10 cellular contexts compared by ENCODE assay signal in the genomic region with DNA sequence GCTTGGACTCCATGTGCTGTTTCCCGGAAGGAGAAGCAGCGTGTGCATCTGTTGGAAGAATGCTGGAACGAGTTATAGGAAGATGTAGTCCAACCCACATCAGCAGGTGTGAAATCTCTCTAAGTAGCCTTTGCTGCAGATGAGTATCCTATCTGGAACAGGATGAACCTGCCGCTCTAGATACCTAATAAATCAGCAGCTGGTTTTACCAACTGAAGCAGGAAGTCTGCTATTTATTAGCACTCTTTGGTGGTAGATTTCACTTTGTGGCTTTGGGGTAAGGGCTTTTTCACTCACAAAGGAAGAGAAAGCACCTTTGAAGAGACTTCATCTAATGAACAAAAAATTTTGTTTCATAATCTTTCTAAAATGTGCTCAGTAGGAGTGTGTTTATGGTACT.
DNase-seq lines count a peak whose midpoint lies in the region; ATAC-seq and TF ChIP-seq lines count a peak whose summit lies in the region.
"Had no signal": no experiment of that assay in that cellular context is flagged by ENCODE, and none has a peak within 500 bp of the region (broad histone marks: within the 10 kb centered on the region; RNA-seq: fewer than 3 reads in every experiment).

No MANE protein-coding gene starts in this region.

- H3K4me1 ChIP-seq in gastrocnemius medialis: peaks cover 18 to 45% of the 10 kb centered on the region in 2 donors

- no peak overlapping the region for H3K4me3 ChIP-seq in gastrocnemius medialis
- H3K4me3 ChIP-seq: heart left ventricle, skin epidermis had no signal

- H3K36me3 ChIP-seq in gastrocnemius medialis: no peaks in the 10 kb centered on the region

- H3K27ac ChIP-seq in gastrocnemius medialis: peak overlapping the region in 2 of 4 donors; percentile 27 to 49

- peak; percentile 88 for ATAC-seq in HG02642 (IDR thresholded peaks at IDR 0.05; ENCODE audit: poor library complexity, unreplicated experiment)
- ATAC-seq in gastrocnemius medialis: peak; percentile 37 to 53
- ATAC-seq: heart left ventricle had no signal

- peaks cover 37% of the 10 kb centered on the region for H3K4me1 Mint-ChIP-seq in activated CD4-positive, alpha-beta T cell treated with anti-CD3 and anti-CD28 coated beads, Interleukin-2, amount 10 ng/mL, durations not matched to agents 24 days and 14 days

- no peak for TF ChIP-seq CTCF in gastrocnemius medialis (IDR thresholded peaks at IDR 0.05 in 4 of 5, conservative IDR thresholded peaks at IDR 0.05 in 1 of 5)

- H3K9me3 Mint-ChIP-seq in activated CD4-positive, alpha-beta T cell treated with anti-CD3 and anti-CD28 coated beads, Interleukin-2, amount 10 ng/mL, durations not matched to agents 24 days and 14 days: no peaks in the 10 kb centered on the region

- peaks cover 26% of the 10 kb centered on the region for H3K36me3 Mint-ChIP-seq in activated CD4-positive, alpha-beta T cell treated with anti-CD3 and anti-CD28 coated beads, Interleukin-2, amount 10 ng/mL, durations not matched to agents 24 days and 14 days (ENCODE audit: low read depth)

- peak; percentile 62 for DNase-seq in activated CD4-positive, alpha-beta T cell treated with anti-CD3 and anti-CD28 coated beads, Interleukin-2, amount 10 ng/mL, durations not matched to agents 24 days and 14 days
- DNase-seq in activated CD4-positive, alpha-beta T cell treated with anti-CD3 and anti-CD28 coated beads, Interleukin-2, amount 50 U/mL, for 48 hours: no peak
- DNase-seq in NCI-H2029 (lab: John Stamatoyannopoulos, UW) (peak; percentile 75), gastrocnemius medialis (peak in 1 of 2 donors; percentile 13), iPS-NIHi11 (ENCODE audit: low spot score) (no peak), occipital lobe (lab: John Stamatoyannopoulos, UW) (no peak), NCI-H524 (lab: John Stamatoyannopoulos, UW) (no peak)
- DNase-seq: heart left ventricle had no signal

- peak overlapping the region; percentile 64 for H3K27ac Mint-ChIP-seq in activated CD4-positive, alpha-beta T cell treated with anti-CD3 and anti-CD28 coated beads, Interleukin-2, amount 10 ng/mL, durations not matched to agents 24 days and 14 days

- peak overlapping the region; percentile 34 for H3K4me3 Mint-ChIP-seq in activated CD4-positive, alpha-beta T cell treated with anti-CD3 and anti-CD28 coated beads, Interleukin-2, amount 10 ng/mL, durations not matched to agents 24 days and 14 days

- no peaks in the 10 kb centered on the region for H3K9me3 ChIP-seq in gastrocnemius medialis
- H3K9me3 ChIP-seq: heart left ventricle had no signal

- no peak for TF ChIP-seq POLR2A in gastrocnemius medialis (IDR thresholded peaks at IDR 0.05)

- no peaks in the 10 kb centered on the region for H3K27me3 ChIP-seq in gastrocnemius medialis
- H3K27me3 ChIP-seq: heart left ventricle had no signal

- intact Hi-C loops in activated CD4-positive, alpha-beta T cell treated with anti-CD3 and anti-CD28 coated beads, Interleukin-2, amount 10 ng/mL, durations not matched to agents 24 days and 14 days (cut with micrococcal nuclease): loop anchor here (5.0 kb wide), 1 partner anchor 53 kb away; no protein-coding TSS in a partner anchor
- intact Hi-C loops in gastrocnemius medialis (cut with DNase I; ENCODE audit: low total_unique reads): no loop called here

- in situ Hi-C loops in gastrocnemius medialis (cut with MboI; ENCODE audit: low sequenced_read_pairs in 4 of 4): no loop called here

- H3K27me3 Mint-ChIP-seq in activated CD4-positive, alpha-beta T cell treated with anti-CD3 and anti-CD28 coated beads, Interleukin-2, amount 10 ng/mL, durations not matched to agents 24 days and 14 days: no peaks in the 10 kb centered on the region

Comparison
In these comparisons a context has a peak if more than half of its experiments do, and no peak if none do; other contexts are left out.
1. DNase-seq: peak in activated CD4-positive, alpha-beta T cell treated with anti-CD3 and anti-CD28 coated beads, Interleukin-2, amount 10 ng/mL, durations not matched to agents 24 days and 14 days (single experiment) and NCI-H2029 (single experiment); none in activated CD4-positive, alpha-beta T cell treated with anti-CD3 and anti-CD28 coated beads, Interleukin-2, amount 50 U/mL, for 48 hours (0 of 2), iPS-NIHi11 (single experiment), occipital lobe (single experiment) and NCI-H524 (0 of 2).